ENCODE assay signal across 1 cellular context in genomic region chr14:103314496-103315277, GRCh38.
TF ChIP-seq lines count a peak whose summit lies in the region.

No MANE protein-coding gene starts in this region.

TF ChIP-seq in K562, 482 proteins besides CTCF, POLR2A, EP300 and RAD21 (continued from another document and continues in another):
- TF ChIP-seq ATF6 (CRISPR knock-in tag; IDR thresholded peaks at IDR 0.05) (no peak), KDM2B (CRISPR knock-in tag; IDR thresholded peaks at IDR 0.05) (no peak), SMAD1 (IDR thresholded peaks at IDR 0.05; ENCODE audit: low read depth, low read length, partially characterized antibody) (no peak), POLR2G (IDR thresholded peaks at IDR 0.05; ENCODE audit: low read depth, low read length) (peak; percentile 34; the same call in 1 of the 2 replicates), ZFP36 (IDR thresholded peaks at IDR 0.05; ENCODE audit: low read depth, low read length, partially characterized antibody) (no peak), TARDBP (IDR thresholded peaks at IDR 0.05) (no peak), ETS2 (tag; IDR thresholded peaks at IDR 0.05; ENCODE audit: borderline replicate concordance, poor library complexity, severe bottlenecking) (no peak), KDM5B (IDR thresholded peaks at IDR 0.05; ENCODE audit: insufficient replicate concordance, low read depth, low read length) (peak; percentile 33), TFAP4 (CRISPR knock-in tag; IDR thresholded peaks at IDR 0.05; ENCODE audit: borderline replicate concordance) (peak; percentile 72; the same call in 1 of the 2 replicates), USF1 (CRISPR knock-in tag; IDR thresholded peaks at IDR 0.05) (no peak), ZNF197 (CRISPR knock-in tag; IDR thresholded peaks at IDR 0.05; ENCODE audit: low read depth) (0 out of 2 replicates have a peak, but pooled peaks have one; percentile 24), MEF2A (IDR thresholded peaks at IDR 0.05; ENCODE audit: control insufficient read depth, low read depth, low read length) (no peak), CREB1 (IDR thresholded peaks at IDR 0.05) (0 out of 2 replicates have a peak, but pooled peaks have one; percentile 22), CREB1 (CRISPR knock-in tag; IDR thresholded peaks at IDR 0.05) (no peak), GMEB1 (CRISPR knock-in tag; IDR thresholded peaks at IDR 0.05) (no peak), TRIM24 (IDR thresholded peaks at IDR 0.05) (peak; percentile 14 to 61; a peak in 2 of 4 replicates), RBFOX2 (IDR thresholded peaks at IDR 0.05; ENCODE audit: low read depth, low read length) (peak; percentile 21; the same call in 1 of the 2 replicates), ZNF3 (CRISPR knock-in tag; IDR thresholded peaks at IDR 0.05) (no peak), CREBBP (IDR thresholded peaks at IDR 0.05; ENCODE audit: low read depth, low read length) (no peak), GTF3C2 (IDR thresholded peaks at IDR 0.05; ENCODE audit: borderline replicate concordance, extremely low read depth, insufficient read length) (no peak), ZNF282 (CRISPR knock-in tag; IDR thresholded peaks at IDR 0.05) (no peak), GATA2 (CRISPR knock-in tag; IDR thresholded peaks at IDR 0.05) (peak; percentile 60), CSDE1 (IDR thresholded peaks at IDR 0.05) (no peak), E2F6 (IDR thresholded peaks at IDR 0.05; ENCODE audit: borderline replicate concordance in 1 of 2, extremely low read depth in 1 of 2, insufficient read depth in 1 of 2, insufficient read length in 1 of 2, low read depth in 1 of 2, low read length in 1 of 2, poor library complexity in 1 of 2, severe bottlenecking in 1 of 2) (no peak), ZNF165 (CRISPR knock-in tag; IDR thresholded peaks at IDR 0.05; ENCODE audit: borderline replicate concordance) (no peak), TCF7L2 (IDR thresholded peaks at IDR 0.05; ENCODE audit: low read depth, low read length) (no peak), ZNF140 (CRISPR knock-in tag; IDR thresholded peaks at IDR 0.05) (no peak), MIER1 (IDR thresholded peaks at IDR 0.05; ENCODE audit: low read depth) (no peak), MYC (IDR thresholded peaks at IDR 0.05; ENCODE audit: low read depth, low read length) (peak; percentile 42; the same call in 1 of the 2 replicates), MYC (CRISPR knock-in tag; IDR thresholded peaks at IDR 0.05; ENCODE audit: borderline replicate concordance, low read depth) (no peak), ZHX1 (conservative IDR thresholded peaks at IDR 0.05; ENCODE audit: low read length) (no peak), PML (IDR thresholded peaks at IDR 0.05; ENCODE audit: low read length) (no peak), GTF2A2 (tag; IDR thresholded peaks at IDR 0.05) (no peak), ZBTB17 (CRISPR knock-in tag; IDR thresholded peaks at IDR 0.05) (0 out of 2 replicates have a peak, but pooled peaks have one; percentile 8), ZBTB26 (CRISPR knock-in tag; IDR thresholded peaks at IDR 0.05) (no peak), MCM3 (IDR thresholded peaks at IDR 0.05) (no peak), ARID3B (CRISPR knock-in tag; IDR thresholded peaks at IDR 0.05; ENCODE audit: borderline replicate concordance) (no peak), NCOA1 (IDR thresholded peaks at IDR 0.05; ENCODE audit: low read depth) (peak; percentile 62; the same call in 1 of the 2 replicates), MAFG (tag; conservative IDR thresholded peaks at IDR 0.05) (no peak), TAF15 (IDR thresholded peaks at IDR 0.05; ENCODE audit: low read depth, low read length) (no peak), RERE (CRISPR knock-in tag; IDR thresholded peaks at IDR 0.05; ENCODE audit: borderline replicate concordance) (no peak), NFE2L1 (tag; IDR thresholded peaks at IDR 0.05; ENCODE audit: borderline replicate concordance, low read depth) (no peak), ETV1 (tag; conservative IDR thresholded peaks at IDR 0.05; ENCODE audit: low read depth) (no peak)
